ENCODE assay signal across 1 cellular context in genomic region chr7:108525985-108526767, GRCh38.
TF ChIP-seq lines count a peak whose summit lies in the region.

Gene PNPLA8, minus strand, starts transcription at chr7:108526135. Its CDS starts 10,644 bp downstream, at chr7:108515491.

TF ChIP-seq in HepG2, 621 proteins besides CTCF, POLR2A, EP300 and RAD21 (continued from another document and continues in another):
- TF ChIP-seq HCFC1 (IDR thresholded peaks at IDR 0.05; ENCODE audit: low read depth, low read length) (no peak; the same call in 1 of the 2 replicates), CC2D1A (CRISPR knock-in tag; IDR thresholded peaks at IDR 0.05) (no peak; the same call in 1 of the 2 replicates), MAFF (IDR thresholded peaks at IDR 0.05; ENCODE audit: low read depth, low read length) (0 out of 2 replicates have a peak, but pooled peaks have one; percentile 36), ZNF382 (CRISPR knock-in tag; IDR thresholded peaks at IDR 0.05; ENCODE audit: borderline replicate concordance) (no peak), JARID2 (CRISPR knock-in tag; IDR thresholded peaks at IDR 0.05; ENCODE audit: insufficient replicate concordance) (peak; percentile 76), ZNF282 (IDR thresholded peaks at IDR 0.05; ENCODE audit: partially characterized antibody) (no peak), ZNF432 (CRISPR knock-in tag; IDR thresholded peaks at IDR 0.05; ENCODE audit: borderline replicate concordance) (no peak), ZNF761 (CRISPR knock-in tag; conservative IDR thresholded peaks at IDR 0.05) (peak; percentile 47; the same call in 1 of the 2 replicates), ZNF792 (CRISPR knock-in tag; IDR thresholded peaks at IDR 0.05) (peak; percentile 60; the same call in 1 of the 2 replicates), POGZ (CRISPR knock-in tag; IDR thresholded peaks at IDR 0.05) (peak; percentile 96), ZNF563 (CRISPR knock-in tag; IDR thresholded peaks at IDR 0.05) (no peak; the same call in 1 of the 2 replicates), KDM2A (CRISPR knock-in tag; IDR thresholded peaks at IDR 0.05; ENCODE audit: borderline replicate concordance, low read depth) (peak; percentile 74; the same call in 1 of the 2 replicates), MXD1 (CRISPR knock-in tag; IDR thresholded peaks at IDR 0.05) (no peak), ZNF552 (CRISPR knock-in tag; IDR thresholded peaks at IDR 0.05; ENCODE audit: borderline replicate concordance) (peak; percentile 72; the same call in 1 of the 2 replicates), GPN1 (CRISPR knock-in tag; IDR thresholded peaks at IDR 0.05; ENCODE audit: borderline replicate concordance) (no peak), ZNF737 (CRISPR knock-in tag; IDR thresholded peaks at IDR 0.05; ENCODE audit: borderline replicate concordance) (no peak), ZNF256 (CRISPR knock-in tag; conservative IDR thresholded peaks at IDR 0.05) (no peak), PITX1 (CRISPR knock-in tag; IDR thresholded peaks at IDR 0.05) (peak; percentile 61; the same call in 1 of the 2 replicates), AGO1 (IDR thresholded peaks at IDR 0.05; ENCODE audit: low read depth, low read length, poor library complexity, severe bottlenecking) (peak; percentile 75), E2F5 (CRISPR knock-in tag; conservative IDR thresholded peaks at IDR 0.05) (peak; percentile 90), NPAS2 (CRISPR knock-in tag; IDR thresholded peaks at IDR 0.05; ENCODE audit: borderline replicate concordance) (no peak), ZBTB40 (IDR thresholded peaks at IDR 0.05) (no peak), ZBTB40 (CRISPR knock-in tag; IDR thresholded peaks at IDR 0.05) (peak; percentile 79), ZNF776 (CRISPR knock-in tag; IDR thresholded peaks at IDR 0.05) (0 out of 2 replicates have a peak, but pooled peaks have one; percentile 32), MXI1 (IDR thresholded peaks at IDR 0.05; ENCODE audit: borderline replicate concordance, low read depth, low read length) (peak; percentile 92; the same call in 1 of the 3 replicates), SMYD3 (CRISPR knock-in tag; IDR thresholded peaks at IDR 0.05) (peak; percentile 72; the same call in 1 of the 2 replicates), ZNF652 (CRISPR knock-in tag; IDR thresholded peaks at IDR 0.05; ENCODE audit: borderline replicate concordance, low read depth) (no peak), ZNF782 (CRISPR knock-in tag; IDR thresholded peaks at IDR 0.05; ENCODE audit: borderline replicate concordance) (no peak), ARHGAP35 (CRISPR knock-in tag; IDR thresholded peaks at IDR 0.05; ENCODE audit: borderline replicate concordance) (no peak; the same call in 1 of the 2 replicates), ELK4 (CRISPR knock-in tag; IDR thresholded peaks at IDR 0.05; ENCODE audit: borderline replicate concordance) (no peak), HMGA1 (CRISPR knock-in tag; conservative IDR thresholded peaks at IDR 0.05) (no peak), SPEN (CRISPR knock-in tag; IDR thresholded peaks at IDR 0.05; ENCODE audit: low read depth) (peak; percentile 95), PHF20 (CRISPR knock-in tag; IDR thresholded peaks at IDR 0.05) (peak; percentile 85), MATR3 (CRISPR knock-in tag; IDR thresholded peaks at IDR 0.05) (no peak), NFE2L2 (IDR thresholded peaks at IDR 0.05; ENCODE audit: low read length) (no peak), FOXP4 (CRISPR knock-in tag; IDR thresholded peaks at IDR 0.05) (peak; percentile 42; the same call in 1 of the 2 replicates), ZNF281 (CRISPR knock-in tag; IDR thresholded peaks at IDR 0.05; ENCODE audit: borderline replicate concordance) (no peak), SOX13 (IDR thresholded peaks at IDR 0.05) (no peak), SOX13 (CRISPR knock-in tag; conservative IDR thresholded peaks at IDR 0.05 in 1 of 2, IDR thresholded peaks at IDR 0.05 in 1 of 2) (peak in 1 of 2 experiments; percentile 11; a peak in 1 of 4 replicates), RFX5 (IDR thresholded peaks at IDR 0.05; ENCODE audit: low read depth, low read length) (peak; percentile 62; the same call in 1 of the 2 replicates), CHD2 (IDR thresholded peaks at IDR 0.05; ENCODE audit: low read depth, low read length) (no peak), GZF1 (CRISPR knock-in tag; IDR thresholded peaks at IDR 0.05) (no peak), ZBTB21 (CRISPR knock-in tag; IDR thresholded peaks at IDR 0.05) (peak; percentile 84), ZNF616 (CRISPR knock-in tag; IDR thresholded peaks at IDR 0.05; ENCODE audit: low read depth) (peak; percentile 65; the same call in 1 of the 2 replicates), ZNF441 (CRISPR knock-in tag; IDR thresholded peaks at IDR 0.05; ENCODE audit: borderline replicate concordance) (no peak), KDM4B (CRISPR knock-in tag; IDR thresholded peaks at IDR 0.05) (no peak; the same call in 1 of the 2 replicates), ATRX (CRISPR knock-in tag; IDR thresholded peaks at IDR 0.05; ENCODE audit: borderline replicate concordance) (no peak), GTF2F1 (IDR thresholded peaks at IDR 0.05; ENCODE audit: low read length) (no peak), ZNF672 (CRISPR knock-in tag; IDR thresholded peaks at IDR 0.05) (no peak), NAIF1 (CRISPR knock-in tag; IDR thresholded peaks at IDR 0.05; ENCODE audit: borderline replicate concordance) (peak; percentile 77), SUZ12 (IDR thresholded peaks at IDR 0.05; ENCODE audit: low read depth, low read length) (no peak), NR2F1 (CRISPR knock-in tag; IDR thresholded peaks at IDR 0.05) (no peak), THYN1 (CRISPR knock-in tag; IDR thresholded peaks at IDR 0.05; ENCODE audit: borderline replicate concordance, low read depth) (no peak), ZNF235 (CRISPR knock-in tag; IDR thresholded peaks at IDR 0.05; ENCODE audit: borderline replicate concordance) (no peak), SMAD3 (CRISPR knock-in tag; IDR thresholded peaks at IDR 0.05) (no peak; the same call in 1 of the 2 replicates), IKZF1 (IDR thresholded peaks at IDR 0.05) (no peak), ZFP1 (CRISPR knock-in tag; IDR thresholded peaks at IDR 0.05) (no peak)
